25 cellular contexts compared by ENCODE assay signal in genomic region chr18:62122330-62122729, GRCh38.
"Had no signal": no experiment of that assay in that cellular context is flagged by ENCODE, and none has a peak within 500 bp of the region (broad histone marks: within the 10 kb centered on the region; RNA-seq: fewer than 3 reads in every experiment).

No MANE protein-coding gene starts in this region.

- H3K27me3 ChIP-seq: MG63, SJSA1 had no signal

- H3K4me1 ChIP-seq: SJSA1 had no signal

- FAIRE-seq: HepG2, RCC 7860 had no signal

- H3K27ac ChIP-seq: SJSA1, SK-N-MC had no signal

- H3K9me3 ChIP-seq: SJSA1 had no signal

- H3K36me3 ChIP-seq: SJSA1 had no signal

- H3K4me3 ChIP-seq: MG63, SJSA1, SK-N-MC had no signal

- DNase-seq: IMR-90, Karpas-422, KG1, MG63, NCI-H1092, NCI-H1105 treated with DMSO at 0.1 percent for 48 hours, NCI-H1417 treated with DMSO at 0.1 percent for 48 hours, NCI-H146, NCI-H1694 treated with DMSO at 0.1 percent for 48 hours, NCI-H1930, NCI-H2081, NCI-H2107, NCI-H2227 treated with DMSO at 0.1 percent for 48 hours, NCI-H446, NCI-H510A, NCI-H524 treated with DMSO at 0.1 percent for 48 hours, NCI-H69, NCI-H774, Right ventricle myocardium superior, RPMI8226, SIG-M5 had no signal

- ATAC-seq: HepG2 had no signal
